13 cellular contexts compared by ENCODE assay signal in genomic region chr7:4862156-4862555, GRCh38. TPM values are rescaled to one million over a fixed set of nuclear protein-coding genes. Genes with fewer than 3 reads are reported as not detected.
DNase-seq lines count a peak whose midpoint lies in the region; ATAC-seq, FAIRE-seq and TF ChIP-seq lines count a peak whose summit lies in the region.
"Had no signal": no experiment of that assay in that cellular context is flagged by ENCODE, and none has a peak within 500 bp of the region (broad histone marks: within the 10 kb centered on the region; RNA-seq: fewer than 3 reads in every experiment).

No MANE protein-coding gene starts in this region.

- peaks cover 0 to 15% (median 6%) of the 10 kb centered on the region in 3 donors for H3K36me3 Mint-ChIP-seq in naive thymus-derived CD8-positive, alpha-beta T cell
- H3K36me3 Mint-ChIP-seq in H9 (ENCODE audit: insufficient read depth in 1 of 3, low read depth in 3 of 3) = no peaks in the 10 kb centered on the region; a peak in 1 of 7 replicates
- H3K36me3 Mint-ChIP-seq: IgD-negative memory B cell had no signal

- FAIRE-seq in endothelial cell of umbilical vein (lab: Jason Lieb, UNC) = no peak
- FAIRE-seq: frontal cortex had no signal

- no TSS peak for BruUV-seq in endothelial cell of umbilical vein (replicated peaks; lab: Mats Ljungman, UMichigan)

- H3K4me2 ChIP-seq in endothelial cell of umbilical vein (ENCODE audit: insufficient read depth, low read length) (peak overlapping the region; percentile 48), H9 (ENCODE audit: insufficient read depth, insufficient read length, low read length) (no peak overlapping the region)

- no peak overlapping the region for H2BK12ac ChIP-seq in H9 (ENCODE audit: insufficient read length, low read depth, low read length)

- no peak overlapping the region for H2BK20ac ChIP-seq in H9 (ENCODE audit: low read depth, low read length, poor library complexity, severe bottlenecking)

- ATAC-seq in heart right ventricle (no peak), Right ventricle myocardium superior (ENCODE audit: poor library complexity) (no peak), upper lobe of left lung (ENCODE audit: low FRiP score in 2 of 2) (no peak)
- ATAC-seq in naive thymus-derived CD8-positive, alpha-beta T cell = no peak
- ATAC-seq in activated CD4-positive, CD25-positive, alpha-beta regulatory T cell treated with anti-CD3 and anti-CD28 coated beads, Interleukin-2, amount 50 U/mL, for 24 hours = no peak

- no peak overlapping the region for H2BK120ac ChIP-seq in H9 (ENCODE audit: low read depth, low read length, poor library complexity, severe bottlenecking)

- H3K27me3 Mint-ChIP-seq in naive thymus-derived CD8-positive, alpha-beta T cell = peaks cover 26 to 50% (median 47%) of the 10 kb centered on the region in 5 donors
- peaks cover 6% of the 10 kb centered on the region for H3K27me3 Mint-ChIP-seq in H9 (ENCODE audit: low read depth)

- H3K18ac ChIP-seq in H9 (ENCODE audit: insufficient read length, low read depth, low read length) = no peak overlapping the region

- H3K56ac ChIP-seq in H9 (ENCODE audit: insufficient read length, low read depth, low read length) = no peak overlapping the region

- peak overlapping the region in 3 of 10 donors; percentile 15 to 54 (median 23) for H3K27ac ChIP-seq in heart right ventricle
- H3K27ac ChIP-seq in endothelial cell of umbilical vein (ENCODE audit: insufficient read depth, low read depth, low read length) = no peak overlapping the region
- no peak overlapping the region for H3K27ac ChIP-seq in upper lobe of left lung
- no peak overlapping the region for H3K27ac ChIP-seq in H9 (ENCODE audit: insufficient read length, low read depth, low read length)
- H3K27ac ChIP-seq: VCaP had no signal

- CTCF ChIA-PET in endothelial cell of umbilical vein (lab: Charles Lee) = no interaction called here

- no peaks in the 10 kb centered on the region for H3K4me1 ChIP-seq in heart right ventricle
- H3K4me1 ChIP-seq in endothelial cell of umbilical vein (ENCODE audit: control insufficient read depth, extremely low read depth, insufficient read depth, low read length) = no peaks in the 10 kb centered on the region
- no peaks in the 10 kb centered on the region for H3K4me1 ChIP-seq in upper lobe of left lung
- no peaks in the 10 kb centered on the region for H3K4me1 ChIP-seq in H9 (ENCODE audit: insufficient read depth, low read length)

- H3K27me3 ChIP-seq in heart right ventricle (peaks cover 0 to 41% (median 0%) of the 10 kb centered on the region in 7 donors), endothelial cell of umbilical vein (ENCODE audit: control insufficient read depth in 2 of 2, insufficient read depth in 2 of 2, low read length in 2 of 2) (peaks cover 18 to 38% of the 10 kb centered on the region in 2 experiments), upper lobe of left lung (peaks cover 0 to 2% (median 0%) of the 10 kb centered on the region in 4 donors), H9 (ENCODE audit: insufficient read depth, low read length) (no peaks in the 10 kb centered on the region)

- H3K9me1 ChIP-seq in endothelial cell of umbilical vein (replicated peaks; ENCODE audit: control insufficient read depth, extremely low read depth, insufficient read depth, low read length) = no peaks in the 10 kb centered on the region

- H2BK15ac ChIP-seq in H9 (ENCODE audit: low read depth, low read length) = no peak overlapping the region

- H2BK5ac ChIP-seq in H9 (ENCODE audit: insufficient read length, low read length) = no peak overlapping the region

- H3K79me1 ChIP-seq in H9 (ENCODE audit: insufficient read depth, low read depth, low read length, poor library complexity, severe bottlenecking) = no peaks in the 10 kb centered on the region

- H3K4me1 Mint-ChIP-seq in naive thymus-derived CD8-positive, alpha-beta T cell = peaks cover 0 to 16% (median 5%) of the 10 kb centered on the region in 4 donors
- H3K4me1 Mint-ChIP-seq in H9 = no peaks in the 10 kb centered on the region

- H3K36me3 ChIP-seq in heart right ventricle (no peaks in the 10 kb centered on the region), endothelial cell of umbilical vein (ENCODE audit: control insufficient read depth in 2 of 2, extremely low read depth in 1 of 2, insufficient read depth in 2 of 2, low read length in 2 of 2) (no peaks in the 10 kb centered on the region), upper lobe of left lung (no peaks in the 10 kb centered on the region)

- DNase-seq in heart right ventricle (no peak), Right ventricle myocardium superior (no peak), endothelial cell of umbilical vein (ENCODE audit: low read depth, low spot score) (no peak), upper lobe of left lung (no peak), H9 (no peak), SKM-1 (lab: John Stamatoyannopoulos, UW; ENCODE audit: unreplicated experiment) (no peak)
- no peak for DNase-seq in naive thymus-derived CD8-positive, alpha-beta T cell
- DNase-seq: activated effector memory CD4-positive, alpha-beta T cell treated with anti-CD3 and anti-CD28 coated beads, Interleukin-2, amount 50 U/mL, for 16 hours; DND-41 had no signal

- TF ChIP-seq POLR2A in endothelial cell of umbilical vein (IDR thresholded peaks at IDR 0.05; ENCODE audit: low read depth, low read length) = no peak
- no peak for TF ChIP-seq POLR2A in upper lobe of left lung (IDR thresholded peaks at IDR 0.05)

- POLR2A ChIA-PET in endothelial cell of umbilical vein (lab: Charles Lee) = no interaction called here
- POLR2A ChIA-PET in naive thymus-derived CD8-positive, alpha-beta T cell (lab: Charles Lee) = no interaction called here

- H3K9me3 ChIP-seq in heart right ventricle (peaks cover 0 to 9% (median 0%) of the 10 kb centered on the region in 11 donors), endothelial cell of umbilical vein (replicated peaks; ENCODE audit: control insufficient read depth, insufficient read depth, low read length) (no peaks in the 10 kb centered on the region), upper lobe of left lung (no peaks in the 10 kb centered on the region), H9 (ENCODE audit: control insufficient read depth, low read depth, low read length) (no peaks in the 10 kb centered on the region)

- peak overlapping the region; percentile 66 to 82 (median 71) for H3K4me3 Mint-ChIP-seq in naive thymus-derived CD8-positive, alpha-beta T cell
- no peak overlapping the region for H3K4me3 Mint-ChIP-seq in H9

- no peak overlapping the region for H4K91ac ChIP-seq in H9 (ENCODE audit: insufficient read length, low read depth, low read length)

- no peak overlapping the region for H3K14ac ChIP-seq in H9 (ENCODE audit: insufficient read depth, low read length)

- no peak overlapping the region for H3K4ac ChIP-seq in H9 (ENCODE audit: low read depth, low read length)

- H4K20me1 ChIP-seq in endothelial cell of umbilical vein (replicated peaks; ENCODE audit: control insufficient read depth, extremely low read depth, insufficient read depth, low read length) = no peaks in the 10 kb centered on the region
- no peaks in the 10 kb centered on the region for H4K20me1 ChIP-seq in H9 (ENCODE audit: control insufficient read depth, insufficient read depth, insufficient read length)

- 88 to 89% methylated on average over 14 of the region's 14 CpGs for WGBS in heart right ventricle, 2 donors
- WGBS in upper lobe of left lung, 2 donors = 86 to 87% methylated on average over 13 to 14 of the region's 14 CpGs
- WGBS in H9 (ENCODE audit: extremely low coverage, insufficient read length, low lambda C conversion rate) = no CpG with 5 or more reads among the region's 14 CpGs

- H3K79me2 ChIP-seq in endothelial cell of umbilical vein (ENCODE audit: control insufficient read depth, insufficient read depth, low read length) = no peaks in the 10 kb centered on the region
- H3K79me2 ChIP-seq in H9 (ENCODE audit: insufficient read depth, low read length) = no peaks in the 10 kb centered on the region

- intact Hi-C loops in heart right ventricle (cut with DNase I) (no loop called here), Right ventricle myocardium superior (cut with DNase I) (no loop called here), endothelial cell of umbilical vein (cut with micrococcal nuclease) (no loop called here)

- peak overlapping the region in 3 of 10 donors; percentile 45 to 71 (median 71) for H3K27ac Mint-ChIP-seq in naive thymus-derived CD8-positive, alpha-beta T cell
- no peak overlapping the region for H3K27ac Mint-ChIP-seq in H9

- TF ChIP-seq CTCF in heart right ventricle (IDR thresholded peaks at IDR 0.05) (no peak), endothelial cell of umbilical vein (IDR thresholded peaks at IDR 0.05; ENCODE audit: extremely low read depth in 1 of 2, insufficient read depth in 1 of 2, low read depth in 1 of 2, low read length in 2 of 2) (no peak), upper lobe of left lung (IDR thresholded peaks at IDR 0.05) (no peak), H9 (conservative IDR thresholded peaks at IDR 0.05) (no peak)

- H3K9me3 Mint-ChIP-seq in naive thymus-derived CD8-positive, alpha-beta T cell = peaks cover 0 to 49% (median 20%) of the 10 kb centered on the region in 9 donors
- H3K9me3 Mint-ChIP-seq in H9 = peaks cover 4% of the 10 kb centered on the region in 2 experiments; a peak in 3 of 5 replicates

- peak overlapping the region; percentile 71 for H2AFZ ChIP-seq in endothelial cell of umbilical vein (ENCODE audit: low read depth, low read length)
- no peak overlapping the region for H2AFZ ChIP-seq in H9 (ENCODE audit: low read length)

- no peak overlapping the region for H3K9ac ChIP-seq in endothelial cell of umbilical vein (replicated peaks; ENCODE audit: extremely low read depth, insufficient read depth, low read length)
- no peak overlapping the region for H3K9ac ChIP-seq in H9 (ENCODE audit: extremely low read depth, insufficient read length, low read length)

- dilution Hi-C loops in endothelial cell of umbilical vein (cut with MboI; ENCODE audit: extremely low pct_ligation_motif_present, low sequenced_read_pairs) = no loop called here

- no peak overlapping the region for H3K23ac ChIP-seq in H9 (ENCODE audit: insufficient read length, low read depth, low read length)

- H4K5ac ChIP-seq in H9 (ENCODE audit: insufficient read length, low read depth, low read length) = no peak overlapping the region

- peak overlapping the region in 9 of 10 donors; percentile 5 to 50 (median 42) for H3K4me3 ChIP-seq in heart right ventricle
- peak overlapping the region in 1 of 3 experiments; percentile 21 for H3K4me3 ChIP-seq in endothelial cell of umbilical vein (replicated peaks in 1 of 3; ENCODE audit: insufficient read depth in 1 of 3, low read depth in 1 of 3, low read length in 3 of 3)
- peak overlapping the region in 3 of 4 donors; percentile 30 to 46 (median 40) for H3K4me3 ChIP-seq in upper lobe of left lung

- no peak overlapping the region for H3T11ph ChIP-seq in H9 (ENCODE audit: low read length)

- H3K23me2 ChIP-seq in H9 (ENCODE audit: insufficient read length, low read depth, low read length, poor library complexity, severe bottlenecking) = no peaks in the 10 kb centered on the region

- no peak overlapping the region for H2AK5ac ChIP-seq in H9 (ENCODE audit: insufficient read length, low read length)

- H4K8ac ChIP-seq in H9 (replicated peaks; ENCODE audit: insufficient read length, low read depth, low read length) = no peak overlapping the region

- no peak for TF ChIP-seq EP300 in upper lobe of left lung (IDR thresholded peaks at IDR 0.05)

RNA-seq across cellular contexts. Expression of gene PAPOLB, which starts 0.3 kb away (rescaled TPM):
- total RNA-seq in heart right ventricle (under 1 TPM in 6 of 10 donors, not detected in 4; 0.10 to 0.21 (median 0.15) TPM), Right ventricle myocardium superior (0.05 TPM), endothelial cell of umbilical vein (0.07 TPM in 2 replicates), upper lobe of left lung (1 to 10 TPM in 1 of 6 donors, under 1 TPM in 5; 0.10 to 2.1 (median 0.39) TPM), H9 (2021) (0.04 and 0.13 TPM in 2 replicates)
- polyA plus RNA-seq in heart right ventricle (under 1 TPM; 0.01 to 0.15 TPM), endothelial cell of umbilical vein (not detected in 2 replicates)
- polyA plus RNA-seq in endothelial cell of umbilical vein (2011; cell fraction: cytosol; rRNA removed) = 0.03 TPM in 1 of 2 replicates, not detected in the other
- polyA plus RNA-seq in endothelial cell of umbilical vein (2011; cell fraction: nucleus; rRNA removed) = 0.04 and 0.09 TPM in 2 replicates
- 0.04 TPM in 1 of 2 replicates, not detected in the other for polyA plus RNA-seq in endothelial cell of umbilical vein (2012)
- 0.07 and 0.25 TPM in 2 replicates for polyA minus RNA-seq in endothelial cell of umbilical vein
- not detected for polyA minus RNA-seq in endothelial cell of umbilical vein (2011; cell fraction: cytosol; rRNA and poly(A)+ RNA removed)
- 0.58 and 0.72 TPM in 2 replicates for polyA minus RNA-seq in endothelial cell of umbilical vein (2011; cell fraction: nucleus; rRNA and poly(A)+ RNA removed)
- not detected for total RNA-seq in naive thymus-derived CD8-positive, alpha-beta T cell
- polyA plus RNA-seq in naive thymus-derived CD8-positive, alpha-beta T cell = not detected
- polyA plus RNA-seq: IgD-negative memory B cell had no signal

RNA-seq across cellular contexts. Expression of gene RADIL, which starts 21.4 kb away (rescaled TPM):
- total RNA-seq in heart right ventricle (1 to 10 TPM; 1.2 to 6.6 (median 3.8) TPM), Right ventricle myocardium superior (4.0 TPM), endothelial cell of umbilical vein (1.0 and 2.5 TPM in 2 replicates), upper lobe of left lung (10 to 100 TPM in 5 of 6 donors, 1 to 10 TPM in 1; 7.9 to 42.8 (median 13.0) TPM), H9 (2021) (3.5 and 4.7 TPM in 2 replicates)
- polyA plus RNA-seq in heart right ventricle (1 to 10 TPM; 2.4 to 5.0 TPM), endothelial cell of umbilical vein (1.2 and 1.8 TPM in 2 replicates)
- 0.76 and 1.1 TPM in 2 replicates for polyA plus RNA-seq in endothelial cell of umbilical vein (2011; cell fraction: cytosol; rRNA removed)
- polyA plus RNA-seq in endothelial cell of umbilical vein (2011; cell fraction: nucleus; rRNA removed) = 0.94 and 1.9 TPM in 2 replicates
- polyA plus RNA-seq in endothelial cell of umbilical vein (2012) = 0.20 and 0.25 TPM in 2 replicates
- polyA minus RNA-seq in endothelial cell of umbilical vein = 0.45 and 2.9 TPM in 2 replicates
- not detected for polyA minus RNA-seq in endothelial cell of umbilical vein (2011; cell fraction: cytosol; rRNA and poly(A)+ RNA removed)
- 1.3 and 1.7 TPM in 2 replicates for polyA minus RNA-seq in endothelial cell of umbilical vein (2011; cell fraction: nucleus; rRNA and poly(A)+ RNA removed)
- total RNA-seq in naive thymus-derived CD8-positive, alpha-beta T cell = under 1 TPM in 1 of 2 experiments, not detected in 1; 0.18 TPM
- polyA plus RNA-seq in naive thymus-derived CD8-positive, alpha-beta T cell = under 1 TPM in 2 of 3 donors, not detected in 1; 0.02 to 0.07 TPM
- polyA plus RNA-seq: IgD-negative memory B cell had no signal

Comparison
In these comparisons a context has a peak if more than half of its experiments do, and no peak if none do; other contexts are left out.
1. H3K4me3 Mint-ChIP-seq: peak in naive thymus-derived CD8-positive, alpha-beta T cell (10 of 10); none in H9 (0 of 2).